In genomic region chr6:17966451-17966850, GRCh38 we compare ENCODE assay signal across 15 cellular contexts.
"Had no signal": no experiment of that assay in that cellular context is flagged by ENCODE, and none has a peak within 500 bp of the region (broad histone marks: within the 10 kb centered on the region; RNA-seq: fewer than 3 reads in every experiment).

No MANE protein-coding gene starts in this region.

- H3K36me3 ChIP-seq: brain microvascular endothelial cell, heart right ventricle, left lung, ovary had no signal

- H3K27ac Mint-ChIP-seq: memory B cell, type B pancreatic cell had no signal

- DNase-seq: activated CD4-positive, alpha-beta T cell treated with anti-CD3 and anti-CD28 coated beads, Interleukin-2, amount 50 U/mL, for 4 hours; activated naive CD4-positive, alpha-beta T cell treated with anti-CD3 and anti-CD28 coated beads, Interleukin-2, amount 50 U/mL, for 16 hours; activated T-cell treated with anti-CD3 and anti-CD28 coated beads, Interleukin-2, amount 50 U/mL, for 1 hour; amygdala; brain microvascular endothelial cell; dorsolateral prefrontal cortex; foreskin keratinocyte; heart right ventricle; islet precursor cell; left lung; ovary; SW 1271 had no signal

- H3K27me3 Mint-ChIP-seq: type B pancreatic cell had no signal

- H3K9me3 ChIP-seq: heart right ventricle, left lung, ovary had no signal

- H3K4me3 ChIP-seq: dorsolateral prefrontal cortex, heart right ventricle, left lung, ovary, skin epidermis had no signal

- H3K27ac ChIP-seq: ovary had no signal

- H3K27me3 ChIP-seq: brain microvascular endothelial cell, dorsolateral prefrontal cortex, foreskin keratinocyte, heart right ventricle, left lung, ovary had no signal

- H3K9me3 Mint-ChIP-seq: memory B cell, type B pancreatic cell had no signal

- H3K4me3 Mint-ChIP-seq: memory B cell, type B pancreatic cell had no signal
